ENCODE assay signal across 1 cellular context in genomic region chr17:76612977-76613851, GRCh38.
TF ChIP-seq lines count a peak whose summit lies in the region.

No MANE protein-coding gene starts in this region.

TF ChIP-seq in SK-N-SH treated with all-trans-retinoic acid at 6 μM for 48 hours, 23 proteins besides CTCF, POLR2A, EP300 and RAD21 (continued from another document):
- TF ChIP-seq, protein P1, sequence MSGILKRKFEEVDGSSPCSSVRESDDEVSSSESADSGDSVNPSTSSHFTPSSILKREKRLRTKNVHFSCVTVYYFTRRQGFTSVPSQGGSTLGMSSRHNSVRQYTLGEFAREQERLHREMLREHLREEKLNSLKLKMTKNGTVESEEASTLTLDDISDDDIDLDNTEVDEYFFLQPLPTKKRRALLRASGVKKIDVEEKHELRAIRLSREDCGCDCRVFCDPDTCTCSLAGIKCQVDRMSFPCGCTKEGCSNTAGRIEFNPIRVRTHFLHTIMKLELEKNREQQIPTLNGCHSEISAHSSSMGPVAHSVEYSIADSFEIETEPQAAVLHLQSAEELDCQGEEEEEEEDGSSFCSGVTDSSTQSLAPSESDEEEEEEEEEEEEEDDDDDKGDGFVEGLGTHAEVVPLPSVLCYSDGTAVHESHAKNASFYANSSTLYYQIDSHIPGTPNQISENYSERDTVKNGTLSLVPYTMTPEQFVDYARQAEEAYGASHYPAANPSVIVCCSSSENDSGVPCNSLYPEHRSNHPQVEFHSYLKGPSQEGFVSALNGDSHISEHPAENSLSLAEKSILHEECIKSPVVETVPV (CRISPR knock-in tag; IDR thresholded peaks at IDR 0.05), result no peak
- TF ChIP-seq TOX (CRISPR knock-in tag; IDR thresholded peaks at IDR 0.05; ENCODE audit: borderline replicate concordance) (no peak), SNAI2 (CRISPR knock-in tag; IDR thresholded peaks at IDR 0.05) (no peak), ARNTL (CRISPR knock-in tag; IDR thresholded peaks at IDR 0.05; ENCODE audit: borderline replicate concordance, low read depth) (no peak), TSHZ2 (CRISPR knock-in tag; IDR thresholded peaks at IDR 0.05) (no peak), BACH2 (CRISPR knock-in tag; IDR thresholded peaks at IDR 0.05; ENCODE audit: borderline replicate concordance) (no peak), ZNF8 (CRISPR knock-in tag; IDR thresholded peaks at IDR 0.05) (no peak), ESRRG (CRISPR knock-in tag; IDR thresholded peaks at IDR 0.05) (no peak), ZC3H10 (CRISPR knock-in tag; IDR thresholded peaks at IDR 0.05) (no peak)
TF ChIP-seq in SK-N-SH treated with all-trans-retinoic acid at 6 μM for 48 hours: peak in this region for 0.
